Comparison of ENCODE assay signal across 19 cellular contexts in the genomic region with DNA sequence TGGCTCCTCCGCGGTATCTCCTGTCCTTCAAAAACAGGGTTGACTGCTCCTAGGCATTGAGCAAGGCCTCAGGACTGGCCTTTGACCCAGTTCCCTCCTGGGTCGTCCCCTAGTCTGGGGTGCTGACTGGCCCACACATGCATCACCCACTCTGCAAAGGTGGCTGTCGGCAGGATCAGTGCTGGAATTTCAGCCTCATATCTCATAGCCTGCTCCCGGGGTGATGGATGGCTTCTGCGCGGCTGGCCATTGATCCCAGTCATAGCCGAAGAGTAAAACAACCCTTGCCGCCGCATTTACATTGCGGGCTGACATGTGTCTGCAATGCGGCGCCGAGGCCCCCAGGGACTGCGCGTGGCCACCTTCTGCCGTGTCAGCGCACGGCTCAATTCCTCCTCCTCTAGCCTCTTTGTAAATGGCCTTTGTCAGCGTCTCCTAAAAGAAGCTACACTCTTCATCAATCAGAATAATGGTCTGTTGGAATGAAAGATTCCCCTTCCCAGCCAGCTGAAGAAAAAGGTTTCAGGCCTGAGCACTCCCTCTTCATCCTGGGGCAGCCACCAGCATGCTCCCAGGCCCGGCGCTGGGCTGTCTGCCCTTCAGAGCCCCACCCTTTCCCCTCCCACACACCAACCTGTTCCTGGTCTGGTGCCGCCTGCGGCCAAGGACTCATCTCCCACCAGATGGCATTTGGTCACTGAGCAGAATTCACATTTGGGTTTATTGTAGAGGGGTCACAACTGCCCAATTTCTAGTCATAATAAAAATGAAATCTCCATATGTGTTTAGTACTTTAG.
DNase-seq lines count a peak whose midpoint lies in the region; ATAC-seq, FAIRE-seq and TF ChIP-seq lines count a peak whose summit lies in the region.
"Had no signal": no experiment of that assay in that cellular context is flagged by ENCODE, and none has a peak within 500 bp of the region (broad histone marks: within the 10 kb centered on the region; RNA-seq: fewer than 3 reads in every experiment).

No MANE protein-coding gene starts in this region.

- H3K36me3 ChIP-seq in HepG2 (replicated peaks in 1 of 2; ENCODE audit: control insufficient read depth in 1 of 2, insufficient read depth in 2 of 2, low read length in 2 of 2) = no peaks in the 10 kb centered on the region
- H3K36me3 ChIP-seq in right lobe of liver = no peaks in the 10 kb centered on the region
- H3K36me3 ChIP-seq in esophagus muscularis mucosa = no peaks in the 10 kb centered on the region
- no peaks in the 10 kb centered on the region for H3K36me3 ChIP-seq in osteoblast (ENCODE audit: insufficient read depth, low read length)

- H4K20me1 ChIP-seq in HepG2 (ENCODE audit: insufficient read depth, low read length) = no peaks in the 10 kb centered on the region
- H4K20me1 ChIP-seq in osteoblast (ENCODE audit: insufficient read depth, low read length) = no peaks in the 10 kb centered on the region

- intact Hi-C loops in HepG2 (cut with micrococcal nuclease; ENCODE audit: unreplicated experiment) (no loop called here), right lobe of liver (cut with DNase I) (no loop called here), esophagus muscularis mucosa (cut with DNase I) (no loop called here)

- no peaks in the 10 kb centered on the region; a peak in 2 of 5 replicates for H3K27me3 ChIP-seq in HepG2 (ENCODE audit: control insufficient read depth in 1 of 2, insufficient read depth in 2 of 2, low read length in 2 of 2)
- no peaks in the 10 kb centered on the region for H3K27me3 ChIP-seq in right lobe of liver
- no peaks in the 10 kb centered on the region for H3K27me3 ChIP-seq in esophagus muscularis mucosa
- H3K27me3 ChIP-seq in osteoblast (ENCODE audit: insufficient read depth, low read length) = no peaks in the 10 kb centered on the region

- TF ChIP-seq CTCF in HepG2 (CRISPR knock-in tag; IDR thresholded peaks at IDR 0.05) = no peak
- TF ChIP-seq CTCF in right lobe of liver (IDR thresholded peaks at IDR 0.05) = no peak
- TF ChIP-seq CTCF in esophagus muscularis mucosa (IDR thresholded peaks at IDR 0.05) = no peak
- no peak for TF ChIP-seq CTCF in osteoblast (IDR thresholded peaks at IDR 0.05; ENCODE audit: extremely low read depth, low read depth, low read length)

- peak; percentile 47; the same call in 2 of the 3 replicates for ATAC-seq in HepG2
- ATAC-seq in right lobe of liver = no peak
- no peak for ATAC-seq in GM19455 (IDR thresholded peaks at IDR 0.05; ENCODE audit: unreplicated experiment)
- ATAC-seq: HCT116 had no signal

- no TSS peak for BruUV-seq in HepG2 (replicated peaks; lab: Mats Ljungman, UMichigan)

- no peak for TF ChIP-seq RAD21 in HepG2 (CRISPR knock-in tag; IDR thresholded peaks at IDR 0.05)

- POLR2A ChIA-PET in HepG2 (lab: Yijun Ruan, JAX) = no interaction called here

- in situ Hi-C loops in HepG2 (cut with HindIII; ENCODE audit: extremely low pct_ligation_motif_present, low pct_unique_long_range_greater_than_20kb) = no loop called here

- CTCF ChIA-PET in HepG2 (lab: Yijun Ruan, JAX; ENCODE audit: low intra/inter-chr PET ratio, low total read pairs) = no interaction called here

- H2AFZ ChIP-seq in HepG2 (ENCODE audit: low read length) = no peak overlapping the region
- no peak overlapping the region for H2AFZ ChIP-seq in osteoblast (ENCODE audit: low read length)

- H3K27ac ChIP-seq in HepG2 (ENCODE audit: extremely low read length, insufficient read depth, low read length) (no peak overlapping the region), right lobe of liver (no peak overlapping the region), esophagus muscularis mucosa (replicated peaks in 1 of 4) (no peak overlapping the region), osteoblast (ENCODE audit: low read depth, low read length) (no peak overlapping the region)

- TF ChIP-seq EP300 in HepG2 (IDR thresholded peaks at IDR 0.05; ENCODE audit: low read depth in 2 of 2, low read length in 2 of 2) (no peak), HepG2 (CRISPR knock-in tag; IDR thresholded peaks at IDR 0.05; ENCODE audit: borderline replicate concordance) (no peak), esophagus muscularis mucosa (IDR thresholded peaks at IDR 0.05) (no peak)

- H3K79me2 ChIP-seq in HepG2 (ENCODE audit: insufficient read depth, low read length) (no peaks in the 10 kb centered on the region), osteoblast (ENCODE audit: insufficient read depth, low read length) (no peaks in the 10 kb centered on the region)

- H3K4me3 ChIP-seq in HepG2 (replicated peaks in 1 of 3; ENCODE audit: insufficient read depth in 1 of 3, low read depth in 2 of 3, low read length in 3 of 3) (no peak overlapping the region), right lobe of liver (no peak overlapping the region), esophagus muscularis mucosa (no peak overlapping the region), osteoblast (ENCODE audit: insufficient read depth, low read length) (no peak overlapping the region)

- H3K4me2 ChIP-seq in HepG2 (ENCODE audit: low read depth, low read length) = no peak overlapping the region
- no peak overlapping the region for H3K4me2 ChIP-seq in osteoblast (ENCODE audit: insufficient read depth, low read length)

- H3K9me3 ChIP-seq in HepG2 (ENCODE audit: low read length) = peaks cover 16% of the 10 kb centered on the region
- H3K9me3 ChIP-seq in right lobe of liver = no peaks in the 10 kb centered on the region
- peaks cover 0 to 15% (median 12%) of the 10 kb centered on the region in 4 donors for H3K9me3 ChIP-seq in esophagus muscularis mucosa
- peaks cover 2% of the 10 kb centered on the region for H3K9me3 ChIP-seq in osteoblast (ENCODE audit: low read depth, low read length)

- WGBS in HepG2 (ENCODE audit: low lambda C conversion rate) = 62% methylated on average over 19 of the region's 24 CpGs
- WGBS in right lobe of liver (ENCODE audit: insufficient coverage, low coverage, low lambda C conversion rate, missing lambda C conversion rate) = 97% methylated on average over 5 of the region's 24 CpGs
- 91% methylated on average over 19 of the region's 24 CpGs for WGBS in esophagus muscularis mucosa

- FAIRE-seq in HepG2 (lab: Jason Lieb, UNC) = no peak
- FAIRE-seq: A204.1, GM12892, GM19239, HTR-8/SVneo had no signal

- TF ChIP-seq POLR2A in HepG2 (IDR thresholded peaks at IDR 0.05; ENCODE audit: insufficient read depth in 1 of 2, low read depth in 2 of 2, low read length in 2 of 2) = no peak
- TF ChIP-seq POLR2A in right lobe of liver (IDR thresholded peaks at IDR 0.05) = no peak
- TF ChIP-seq POLR2A in esophagus muscularis mucosa (IDR thresholded peaks at IDR 0.05; ENCODE audit: low read depth) = no peak

- H3K4me1 ChIP-seq in HepG2 (ENCODE audit: insufficient read depth, low read length) (no peaks in the 10 kb centered on the region), right lobe of liver (no peaks in the 10 kb centered on the region), esophagus muscularis mucosa (peaks cover 0 to 4% (median 0%) of the 10 kb centered on the region in 4 donors), osteoblast (ENCODE audit: insufficient read depth, low read length) (no peaks in the 10 kb centered on the region)

- no peak overlapping the region for H3K9ac ChIP-seq in HepG2 (ENCODE audit: insufficient read depth, low read depth, low read length)

- DNase-seq in HepG2 (ENCODE audit: low spot score) (no peak), right lobe of liver (no peak), esophagus muscularis mucosa (ENCODE audit: extremely low spot score) (peak; percentile 72), osteoblast (ENCODE audit: insufficient read length, low spot score, missing footprints) (peak; percentile 39), foreskin melanocyte (no peak)
- DNase-seq in activated CD4-positive, CD25-positive, alpha-beta regulatory T cell treated with anti-CD3 and anti-CD28 coated beads, Interleukin-2, amount 50 U/mL, for 72 hours = no peak
- DNase-seq: C1 segment of cervical spinal cord; Calu3; CD4-positive, alpha-beta T cell; DMS153; DMS79 treated with DMSO at 0.1 percent for 48 hours; EL; GDM1 had no signal

TF ChIP-seq in HepG2, 621 proteins besides CTCF, POLR2A, EP300 and RAD21 (continues in another document):
- TF ChIP-seq POLR2AphosphoS2 (IDR thresholded peaks at IDR 0.05; ENCODE audit: low read depth, low read length) = no peak
- TF ChIP-seq IKZF1 (IDR thresholded peaks at IDR 0.05) = no peak
- TF ChIP-seq, protein P1, sequence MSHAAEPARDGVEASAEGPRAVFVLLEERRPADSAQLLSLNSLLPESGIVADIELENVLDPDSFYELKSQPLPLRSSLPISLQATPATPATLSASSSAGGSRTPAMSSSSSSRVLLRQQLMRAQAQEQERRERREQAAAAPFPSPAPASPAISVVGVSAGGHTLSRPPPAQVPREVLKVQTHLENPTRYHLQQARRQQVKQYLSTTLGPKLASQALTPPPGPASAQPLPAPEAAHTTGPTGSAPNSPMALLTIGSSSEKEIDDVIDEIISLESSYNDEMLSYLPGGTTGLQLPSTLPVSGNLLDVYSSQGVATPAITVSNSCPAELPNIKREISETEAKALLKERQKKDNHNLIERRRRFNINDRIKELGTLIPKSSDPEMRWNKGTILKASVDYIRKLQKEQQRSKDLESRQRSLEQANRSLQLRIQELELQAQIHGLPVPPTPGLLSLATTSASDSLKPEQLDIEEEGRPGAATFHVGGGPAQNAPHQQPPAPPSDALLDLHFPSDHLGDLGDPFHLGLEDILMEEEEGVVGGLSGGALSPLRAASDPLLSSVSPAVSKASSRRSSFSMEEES (CRISPR knock-in tag; IDR thresholded peaks at IDR 0.05) = no peak
- no peak for TF ChIP-seq AHR (CRISPR knock-in tag; IDR thresholded peaks at IDR 0.05)
- TF ChIP-seq MBD4 (IDR thresholded peaks at IDR 0.05; ENCODE audit: borderline replicate concordance, low read length) = no peak
- no peak for TF ChIP-seq ZFP41 (CRISPR knock-in tag; IDR thresholded peaks at IDR 0.05; ENCODE audit: borderline replicate concordance)
- TF ChIP-seq, protein P2, sequence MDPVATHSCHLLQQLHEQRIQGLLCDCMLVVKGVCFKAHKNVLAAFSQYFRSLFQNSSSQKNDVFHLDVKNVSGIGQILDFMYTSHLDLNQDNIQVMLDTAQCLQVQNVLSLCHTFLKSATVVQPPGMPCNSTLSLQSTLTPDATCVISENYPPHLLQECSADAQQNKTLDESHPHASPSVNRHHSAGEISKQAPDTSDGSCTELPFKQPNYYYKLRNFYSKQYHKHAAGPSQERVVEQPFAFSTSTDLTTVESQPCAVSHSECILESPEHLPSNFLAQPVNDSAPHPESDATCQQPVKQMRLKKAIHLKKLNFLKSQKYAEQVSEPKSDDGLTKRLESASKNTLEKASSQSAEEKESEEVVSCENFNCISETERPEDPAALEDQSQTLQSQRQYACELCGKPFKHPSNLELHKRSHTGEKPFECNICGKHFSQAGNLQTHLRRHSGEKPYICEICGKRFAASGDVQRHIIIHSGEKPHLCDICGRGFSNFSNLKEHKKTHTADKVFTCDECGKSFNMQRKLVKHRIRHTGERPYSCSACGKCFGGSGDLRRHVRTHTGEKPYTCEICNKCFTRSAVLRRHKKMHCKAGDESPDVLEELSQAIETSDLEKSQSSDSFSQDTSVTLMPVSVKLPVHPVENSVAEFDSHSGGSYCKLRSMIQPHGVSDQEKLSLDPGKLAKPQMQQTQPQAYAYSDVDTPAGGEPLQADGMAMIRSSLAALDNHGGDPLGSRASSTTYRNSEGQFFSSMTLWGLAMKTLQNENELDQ (CRISPR knock-in tag; IDR thresholded peaks at IDR 0.05; ENCODE audit: borderline replicate concordance) = no peak

Comparison
In these comparisons a context has a peak if more than half of its experiments do, and no peak if none do; other contexts are left out.
1. DNase-seq: peak in esophagus muscularis mucosa (single experiment) and osteoblast (single experiment); none in HepG2 (single experiment), right lobe of liver (0 of 3), foreskin melanocyte (single experiment) and activated CD4-positive, CD25-positive, alpha-beta regulatory T cell treated with anti-CD3 and anti-CD28 coated beads, Interleukin-2, amount 50 U/mL, for 72 hours (single experiment).